In the genomic region with DNA sequence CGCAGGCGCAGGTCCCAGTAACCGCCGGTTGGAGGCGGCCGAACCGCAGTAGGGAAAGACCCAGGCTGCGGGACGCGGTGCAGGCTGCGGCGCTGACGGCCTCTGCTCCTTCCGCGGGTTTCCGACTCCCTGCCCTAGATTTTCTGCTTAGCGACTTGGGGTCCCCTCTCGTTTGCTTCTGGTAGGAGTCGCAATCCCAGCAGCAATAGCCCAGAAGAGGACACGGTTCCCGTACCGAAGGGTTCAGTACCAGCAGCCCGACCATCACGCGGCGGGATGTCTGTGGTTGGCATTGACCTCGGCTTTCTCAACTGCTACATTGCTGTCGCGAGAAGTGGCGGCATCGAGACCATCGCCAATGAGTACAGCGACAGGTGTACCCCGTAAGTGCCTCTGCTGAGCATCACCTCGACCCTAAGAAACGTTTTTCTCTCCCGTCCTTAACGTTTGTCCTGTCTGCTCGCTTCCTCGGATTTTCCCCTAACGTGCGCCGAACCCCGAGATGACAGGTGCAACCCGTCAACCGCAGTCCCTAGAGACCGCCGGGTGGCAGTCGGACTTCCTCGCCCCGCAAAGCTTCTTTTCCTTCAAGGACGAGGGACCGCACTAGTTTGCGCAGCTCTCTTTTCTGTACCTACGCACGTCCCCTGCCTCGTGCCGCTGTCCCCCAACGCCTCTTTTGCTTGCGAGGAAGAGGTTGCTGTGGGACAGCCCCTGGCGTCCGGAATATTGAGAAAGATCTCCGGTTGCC, we compare ENCODE assay signal across 9 cellular contexts. TPM values are rescaled to one million over a fixed set of nuclear protein-coding genes. Genes with fewer than 3 reads are reported as not detected.
DNase-seq lines count a peak whose midpoint lies in the region; ATAC-seq, FAIRE-seq and TF ChIP-seq lines count a peak whose summit lies in the region.
"Had no signal": no experiment of that assay in that cellular context is flagged by ENCODE, and none has a peak within 500 bp of the region (broad histone marks: within the 10 kb centered on the region; RNA-seq: fewer than 3 reads in every experiment).

A gene (plus strand): TSS at position 48 of the 751 bp plus-strand sequence. CDS start 229 bp downstream, at position 277.

- H3K27ac Mint-ChIP-seq in immature natural killer cell = peak within 1 kb of the TSS in 2 of 6 donors; percentile 23 to 56

- H3K79me2 ChIP-seq in mammary epithelial cell (ENCODE audit: insufficient read depth, low read length) = peaks cover 45% of the 10 kb centered on the region

- peak within 1 kb of the TSS; percentile 100 for H3K9ac ChIP-seq in mammary epithelial cell (ENCODE audit: insufficient read depth, low read length)

- peaks cover 15 to 24% of the 10 kb centered on the region in 2 donors for H3K4me1 Mint-ChIP-seq in immature natural killer cell

- H2AFZ ChIP-seq in mammary epithelial cell (ENCODE audit: low read depth, low read length) = peak within 1 kb of the TSS; percentile 81

- peak within 1 kb of the TSS; percentile 83 to 96 (median 85) for H3K4me3 ChIP-seq in mammary epithelial cell (replicated peaks in 1 of 3; ENCODE audit: insufficient read depth in 1 of 3, low read depth in 2 of 3, low read length in 3 of 3)
- H3K4me3 ChIP-seq in small intestine (ENCODE audit: low read depth in 1 of 2, low read length in 2 of 2) = peak within 1 kb of the TSS; percentile 36 to 62

- dilution Hi-C loops in mammary epithelial cell (cut with HindIII; ENCODE audit: low sequenced_read_pairs) = no loop called here

- no peaks in the 10 kb centered on the region for H3K36me3 Mint-ChIP-seq in immature natural killer cell

- no peak for FAIRE-seq in small intestine (lab: Jason Lieb, UNC)

- H3K27me3 ChIP-seq in mammary epithelial cell (ENCODE audit: insufficient read depth, low read length) (no peaks in the 10 kb centered on the region), small intestine (ENCODE audit: control insufficient read depth in 2 of 2, insufficient read depth in 2 of 2, low read length in 2 of 2) (peaks cover 0 to 5% of the 10 kb centered on the region in 2 donors)

- H3K4me2 ChIP-seq in mammary epithelial cell (ENCODE audit: insufficient read depth, low read depth, low read length) = peak within 1 kb of the TSS; percentile 96

- CTCF ChIA-PET in mammary epithelial cell (lab: Charles Lee; ENCODE audit: low non-redundant PET) = no interaction called here

- WGBS in mammary epithelial cell (ENCODE audit: low coverage, missing lambda C conversion rate) = 1% methylated on average over 32 of the region's 63 CpGs
- WGBS in small intestine, 3 donors = 0% methylated on average over 63 of the region's 63 CpGs

- BruUV-seq in mammary epithelial cell (replicated peaks; lab: Mats Ljungman, UMichigan) = no TSS peak

- DNase-seq in NCI-H510A treated with DMSO at 0.1 percent for 48 hours (lab: John Stamatoyannopoulos, UW) (peak; percentile 20), NCI-H510A (lab: John Stamatoyannopoulos, UW) (no peak), MV-4-11 (lab: John Stamatoyannopoulos, UW) (peak; percentile 66), T-helper 2 cell (peak in 4 of 5 experiments; percentile 3 to 66 (median 8)), mammary epithelial cell (no peak), immature natural killer cell (peak; percentile 26 to 29 (median 26)), small intestine (peak; percentile 33)
- DNase-seq: DND-41 had no signal

- no peaks in the 10 kb centered on the region for H3K9me3 ChIP-seq in mammary epithelial cell (replicated peaks; ENCODE audit: insufficient read depth, low read length)
- no peaks in the 10 kb centered on the region for H3K9me3 ChIP-seq in small intestine (ENCODE audit: control insufficient read depth, low read depth)

- peaks cover 0 to 7% (median 0%) of the 10 kb centered on the region in 6 donors for H3K9me3 Mint-ChIP-seq in immature natural killer cell

- H3K4me1 ChIP-seq in mammary epithelial cell (ENCODE audit: insufficient read depth, low read length) (peaks cover 9% of the 10 kb centered on the region), small intestine (ENCODE audit: control insufficient read depth in 2 of 2, insufficient read depth in 1 of 2, low read depth in 1 of 2, low read length in 1 of 2) (no peaks in the 10 kb centered on the region)

- in situ Hi-C loops in mammary epithelial cell (cut with MboI; ENCODE audit: low sequenced_read_pairs in 2 of 2) = no loop called here

- ATAC-seq in HG02588 (IDR thresholded peaks at IDR 0.05; ENCODE audit: unreplicated experiment) = peak; percentile 39

- H3K27ac ChIP-seq in mammary epithelial cell (ENCODE audit: insufficient read depth, low read depth, low read length) = peak within 1 kb of the TSS; percentile 100
- H3K27ac ChIP-seq in small intestine (ENCODE audit: low read depth in 1 of 2, low read length in 1 of 2) = peak within 1 kb of the TSS in 1 of 2 donors; percentile 76

- TF ChIP-seq CTCF in mammary epithelial cell (conservative IDR thresholded peaks at IDR 0.05 in 1 of 2, IDR thresholded peaks at IDR 0.05 in 1 of 2; ENCODE audit: extremely low read depth in 1 of 2, insufficient read depth in 1 of 2, low read depth in 1 of 2, low read length in 2 of 2) = peak in 1 of 2 donors; percentile 35

- H3K4me3 Mint-ChIP-seq in immature natural killer cell = peak within 1 kb of the TSS; percentile 81 to 94 (median 87)

- intact Hi-C loops in mammary epithelial cell (cut with micrococcal nuclease) = loop anchor here (1.0 to 5.0 kb wide), 6 partner anchors 99 to 506 kb away; a partner anchor contains a TSS

- H3K36me3 ChIP-seq in mammary epithelial cell (ENCODE audit: insufficient read depth, low read length) (no peaks in the 10 kb centered on the region), small intestine (ENCODE audit: control insufficient read depth in 2 of 2, insufficient read depth in 2 of 2, low read length in 2 of 2) (no peaks in the 10 kb centered on the region)

- no peaks in the 10 kb centered on the region for H4K20me1 ChIP-seq in mammary epithelial cell (ENCODE audit: insufficient read depth, low read length)

- peaks cover 19 to 21% (median 20%) of the 10 kb centered on the region in 3 donors for H3K27me3 Mint-ChIP-seq in immature natural killer cell (ENCODE audit: low read depth in 3 of 3)

RNA-seq across cellular contexts. Expression of the gene that starts here (rescaled TPM):
- 10 to 100 TPM; 40.7 to 65.3 TPM for total RNA-seq in mammary epithelial cell
- polyA plus RNA-seq in mammary epithelial cell = 16.7 TPM
- polyA minus RNA-seq in mammary epithelial cell = 20.1 TPM
- polyA plus RNA-seq in immature natural killer cell = not detected
- polyA plus RNA-seq in small intestine = 1 to 10 TPM in 2 of 3 donors, under 1 TPM in 1; 0.54 to 1.6 (median 1.3) TPM

Comparison
In these comparisons a context has a peak if more than half of its experiments do, and no peak if none do; other contexts are left out.
1. DNase-seq: peak in NCI-H510A treated with DMSO at 0.1 percent for 48 hours (single experiment), MV-4-11 (single experiment), T-helper 2 cell (4 of 5) and small intestine (single experiment); none in NCI-H510A (single experiment) and mammary epithelial cell (single experiment).
2. Peak in DNase-seq in immature natural killer cell; RNA of the gene not detected or under 1 TPM.